In genomic region chr11:62602141-62603071, GRCh38 we compare ENCODE assay signal across 8 cellular contexts. TPM values are rescaled to one million over a fixed set of nuclear protein-coding genes. Genes with fewer than 3 reads are reported as not detected.
DNase-seq lines count a peak whose midpoint lies in the region; ATAC-seq and TF ChIP-seq lines count a peak whose summit lies in the region.

No MANE protein-coding gene starts in this region.

- POLR2A ChIA-PET in activated CD4-positive, alpha-beta memory T cell treated with anti-CD3 and anti-CD28 coated beads, Interleukin-2, amount 10 ng/mL, durations not matched to agents 7 days and 5 days (lab: Charles Lee), result interaction anchor here (0.7 to 6.4 kb wide), 33 partner anchors 9 to 279 kb away, joined by 3 to 116 read pairs (median 6); partner anchors contain the start of genes AHNAK, B3GAT3, C11orf98 and CSKMT

- peak; percentile 56 to 71 for DNase-seq in NCI-H2081 (lab: John Stamatoyannopoulos, UW)
- no peak for DNase-seq in NCI-H2081 treated with DMSO at 0.1 percent for 48 hours (lab: John Stamatoyannopoulos, UW)
- peak; percentile 69 for DNase-seq in NCI-H1105 treated with DMSO at 0.1 percent for 48 hours (lab: John Stamatoyannopoulos, UW)
- no peak for DNase-seq in activated CD4-positive, alpha-beta memory T cell treated with anti-CD3 and anti-CD28 coated beads, Interleukin-2, amount 10 ng/mL, durations not matched to agents 7 days and 5 days
- DNase-seq in fibroblast of gingiva (ENCODE audit: low read depth), result peak; percentile 69
- peak; percentile 67 to 73 for DNase-seq in uterus

- no peaks in the 10 kb centered on the region for H3K27me3 Mint-ChIP-seq in activated CD4-positive, alpha-beta memory T cell treated with anti-CD3 and anti-CD28 coated beads, Interleukin-2, amount 10 ng/mL, durations not matched to agents 7 days and 5 days

- no peak for TF ChIP-seq POLR2A in uterus (IDR thresholded peaks at IDR 0.05)

- H3K27me3 ChIP-seq in muscle layer of duodenum (ENCODE audit: low read depth, low read length) (no peaks in the 10 kb centered on the region), uterus (no peaks in the 10 kb centered on the region)

- H3K4me3 ChIP-seq in muscle layer of duodenum (ENCODE audit: low read depth in 1 of 2, low read length in 2 of 2) (peak overlapping the region; percentile 89 to 93), uterus (peak overlapping the region; percentile 58 to 80)

- no peak for ATAC-seq in HG03280 (IDR thresholded peaks at IDR 0.05; ENCODE audit: unreplicated experiment)

- H3K36me3 ChIP-seq in muscle layer of duodenum (ENCODE audit: control insufficient read depth in 1 of 2, insufficient read depth in 2 of 2, low read length in 2 of 2) (peaks cover 11 to 35% of the 10 kb centered on the region in 2 donors), uterus (no peaks in the 10 kb centered on the region)

- H3K36me3 Mint-ChIP-seq in activated CD4-positive, alpha-beta memory T cell treated with anti-CD3 and anti-CD28 coated beads, Interleukin-2, amount 10 ng/mL, durations not matched to agents 7 days and 5 days (ENCODE audit: low read depth), result peaks cover 67% of the 10 kb centered on the region

- CTCF ChIA-PET in activated CD4-positive, alpha-beta memory T cell treated with anti-CD3 and anti-CD28 coated beads, Interleukin-2, amount 10 ng/mL, durations not matched to agents 7 days and 5 days (lab: Charles Lee), result interaction anchor here (0.8 to 3.3 kb wide), 10 partner anchors 9 to 207 kb away, joined by 3 to 51 read pairs (median 6); partner anchors contain the start of genes B3GAT3, EEF1G, HNRNPUL2 and TTC9C

- peaks cover 23 to 42% of the 10 kb centered on the region in 2 donors for H3K4me1 ChIP-seq in muscle layer of duodenum (ENCODE audit: control insufficient read depth in 1 of 2, insufficient read depth in 2 of 2, low read length in 2 of 2)
- H3K4me1 ChIP-seq in uterus, result peaks cover 9 to 10% of the 10 kb centered on the region in 2 donors

- H3K4me1 Mint-ChIP-seq in activated CD4-positive, alpha-beta memory T cell treated with anti-CD3 and anti-CD28 coated beads, Interleukin-2, amount 10 ng/mL, durations not matched to agents 7 days and 5 days, result peaks cover 49% of the 10 kb centered on the region

- H3K9me3 ChIP-seq in muscle layer of duodenum (ENCODE audit: control insufficient read depth in 1 of 2, low read length in 2 of 2) (no peaks in the 10 kb centered on the region), uterus (no peaks in the 10 kb centered on the region)

- H3K4me3 Mint-ChIP-seq in activated CD4-positive, alpha-beta memory T cell treated with anti-CD3 and anti-CD28 coated beads, Interleukin-2, amount 10 ng/mL, durations not matched to agents 7 days and 5 days, result peak overlapping the region; percentile 85

- no peaks in the 10 kb centered on the region for H3K9me3 Mint-ChIP-seq in activated CD4-positive, alpha-beta memory T cell treated with anti-CD3 and anti-CD28 coated beads, Interleukin-2, amount 10 ng/mL, durations not matched to agents 7 days and 5 days

- H3K27ac ChIP-seq in muscle layer of duodenum (ENCODE audit: low read length) (peak overlapping the region; percentile 72), uterus (peak overlapping the region; percentile 90 to 94)

- peak overlapping the region; percentile 88 for H3K27ac Mint-ChIP-seq in activated CD4-positive, alpha-beta memory T cell treated with anti-CD3 and anti-CD28 coated beads, Interleukin-2, amount 10 ng/mL, durations not matched to agents 7 days and 5 days

- intact Hi-C loops in uterus (cut with DNase I; ENCODE audit: low total_unique reads), result no loop called here

- peak in 2 of 4 experiments; percentile 27 to 34 for TF ChIP-seq CTCF in uterus (IDR thresholded peaks at IDR 0.05)

RNA-seq across cellular contexts. Expression of gene MTA2, which starts 0.7 kb away (rescaled TPM):
- 100 to 1,000 TPM; 226 TPM for total RNA-seq in activated CD4-positive, alpha-beta memory T cell treated with anti-CD3 and anti-CD28 coated beads, Interleukin-2, amount 10 ng/mL, durations not matched to agents 7 days and 5 days
- total RNA-seq in uterus, result 100 to 1,000 TPM in 2 of 4 donors, 10 to 100 TPM in 2; 37.9 to 120 (median 78.2) TPM

RNA-seq across cellular contexts. Expression of gene EML3, which starts 10.2 kb away (rescaled TPM):
- total RNA-seq in activated CD4-positive, alpha-beta memory T cell treated with anti-CD3 and anti-CD28 coated beads, Interleukin-2, amount 10 ng/mL, durations not matched to agents 7 days and 5 days, result 100 to 1,000 TPM; 121 to 122 TPM
- total RNA-seq in uterus, result 100 to 1,000 TPM in 1 of 4 donors, 10 to 100 TPM in 3; 17.9 to 126 (median 36.8) TPM

RNA-seq across cellular contexts. Expression of gene ROM1, which starts 10.7 kb away (rescaled TPM):
- total RNA-seq in activated CD4-positive, alpha-beta memory T cell treated with anti-CD3 and anti-CD28 coated beads, Interleukin-2, amount 10 ng/mL, durations not matched to agents 7 days and 5 days, result 1 to 10 TPM; 1.6 to 2.2 TPM
- total RNA-seq in uterus, result 10 to 100 TPM in 1 of 4 donors, 1 to 10 TPM in 1, under 1 TPM in 1, not detected in 1; 0.77 to 11.9 (median 5.3) TPM

RNA-seq across cellular contexts. Expression of gene TUT1, which starts 11.1 kb away (rescaled TPM):
- 10 to 100 TPM; 23.7 to 25.2 TPM for total RNA-seq in activated CD4-positive, alpha-beta memory T cell treated with anti-CD3 and anti-CD28 coated beads, Interleukin-2, amount 10 ng/mL, durations not matched to agents 7 days and 5 days
- total RNA-seq in uterus, result 10 to 100 TPM in 1 of 4 donors, 1 to 10 TPM in 3; 7.1 to 19.3 (median 8.6) TPM

RNA-seq across cellular contexts. Expression of gene B3GAT3, which starts 19.4 kb away (rescaled TPM):
- 10 to 100 TPM; 58.9 to 67.1 TPM for total RNA-seq in activated CD4-positive, alpha-beta memory T cell treated with anti-CD3 and anti-CD28 coated beads, Interleukin-2, amount 10 ng/mL, durations not matched to agents 7 days and 5 days
- 10 to 100 TPM; 17.7 to 50.4 (median 23.1) TPM for total RNA-seq in uterus

Comparison
In these comparisons a context has a peak if more than half of its experiments do, and no peak if none do; other contexts are left out.
1. DNase-seq: peak in NCI-H2081 (2 of 2), NCI-H1105 treated with DMSO at 0.1 percent for 48 hours (single experiment), fibroblast of gingiva (single experiment) and uterus (2 of 2); none in NCI-H2081 treated with DMSO at 0.1 percent for 48 hours (single experiment) and activated CD4-positive, alpha-beta memory T cell treated with anti-CD3 and anti-CD28 coated beads, Interleukin-2, amount 10 ng/mL, durations not matched to agents 7 days and 5 days (single experiment).